12 cellular contexts compared by ENCODE assay signal in genomic region chr15:31799711-31800321, GRCh38.
DNase-seq lines count a peak whose midpoint lies in the region; ATAC-seq lines count a peak whose summit lies in the region.
"Had no signal": no experiment of that assay in that cellular context is flagged by ENCODE, and none has a peak within 500 bp of the region (broad histone marks: within the 10 kb centered on the region; RNA-seq: fewer than 3 reads in every experiment).

No MANE protein-coding gene starts in this region.

- peak; percentile 8 for DNase-seq in activated CD8-positive, alpha-beta memory T cell treated with anti-CD3 and anti-CD28 coated beads, Interleukin-2, amount 50 U/mL, for 48 hours
- no peak for DNase-seq in activated CD8-positive, alpha-beta memory T cell treated with anti-CD3 and anti-CD28 coated beads, Interleukin-2, amount 50 U/mL, for 4 hours
- DNase-seq in substantia nigra (lab: John Stamatoyannopoulos, UW) (peak in 2 of 49 donors; percentile 26 to 69), NCI-H526 (lab: John Stamatoyannopoulos, UW) (no peak)
- no peak for DNase-seq in activated effector memory CD4-positive, alpha-beta T cell treated with anti-CD3 and anti-CD28 coated beads, Interleukin-2, amount 50 U/mL, for 16 hours
- DNase-seq in effector CD4-positive, alpha-beta T cell, result no peak
- DNase-seq: 8988T, activated B cell treated with CpG ODN at 0.5 μM for 24 hours, NCI-H774 had no signal

- peak; percentile 64 for ATAC-seq in HG02623 (IDR thresholded peaks at IDR 0.05; ENCODE audit: unreplicated experiment)
- ATAC-seq in HG03521 (IDR thresholded peaks at IDR 0.05; ENCODE audit: unreplicated experiment), result peak; percentile 50

- peak overlapping the region; percentile 65 for H3K27ac ChIP-seq in substantia nigra (ENCODE audit: low read depth, low read length, poor library complexity, severe bottlenecking)
- H3K27ac ChIP-seq: ascending aorta had no signal
